1 cellular context compared by ENCODE assay signal in the genomic region with DNA sequence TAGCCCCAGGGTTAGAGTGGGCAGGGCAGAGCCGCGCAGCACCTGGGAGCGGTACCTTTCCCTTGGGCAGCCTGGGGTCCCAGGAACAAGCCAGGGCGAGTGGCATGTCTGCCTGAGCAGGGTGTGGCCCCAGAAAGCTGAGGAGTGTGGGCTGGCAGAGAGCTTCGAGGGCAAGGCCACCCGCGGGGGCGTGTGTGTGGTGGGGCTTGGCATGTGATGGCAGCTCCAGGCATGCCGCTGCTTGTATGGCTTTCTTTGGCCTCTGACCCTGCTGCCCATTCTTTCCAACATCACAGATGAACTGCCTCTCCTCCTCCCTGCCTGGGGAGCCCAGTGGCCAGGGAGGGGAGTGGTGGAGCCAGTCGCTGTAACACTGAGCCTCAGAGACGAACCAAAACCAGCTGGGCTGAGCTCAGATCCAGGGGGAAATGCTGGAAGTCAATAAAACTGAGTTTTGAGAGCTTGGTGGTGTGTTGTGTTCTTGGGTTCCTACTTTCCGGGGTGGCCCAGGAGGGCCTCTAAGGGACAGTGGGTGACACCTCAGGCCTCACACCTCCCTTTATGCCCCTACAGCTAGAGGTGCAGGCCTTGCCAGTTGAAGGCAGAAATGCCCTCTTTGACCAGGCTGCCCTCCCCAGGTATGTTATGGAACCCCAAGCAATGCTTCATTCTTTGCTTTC.
A peak's percentile ranks its signal among the peaks of the same experiment; 100 is the strongest.
TF ChIP-seq lines count a peak whose summit lies in the region.

No MANE protein-coding gene starts in this region.

TF ChIP-seq in HEK293, 187 proteins besides CTCF, POLR2A, EP300 and RAD21:
- TF ChIP-seq ZSCAN30 (tag by site-specific recombination; IDR thresholded peaks at IDR 0.05) (no peak), KLF1 (tag by site-specific recombination; IDR thresholded peaks at IDR 0.05) (peak; percentile 34; the same call in 1 of the 2 replicates), ZBTB20 (tag by site-specific recombination; IDR thresholded peaks at IDR 0.05) (peak; percentile 85), ZFHX2 (tag by site-specific recombination; conservative IDR thresholded peaks at IDR 0.05) (peak; percentile 85), EGR2 (tag by site-specific recombination; IDR thresholded peaks at IDR 0.05; ENCODE audit: low read depth) (peak; percentile 46), ZBTB8A (tag by site-specific recombination; IDR thresholded peaks at IDR 0.05) (no peak)
- TF ChIP-seq, protein P1, sequence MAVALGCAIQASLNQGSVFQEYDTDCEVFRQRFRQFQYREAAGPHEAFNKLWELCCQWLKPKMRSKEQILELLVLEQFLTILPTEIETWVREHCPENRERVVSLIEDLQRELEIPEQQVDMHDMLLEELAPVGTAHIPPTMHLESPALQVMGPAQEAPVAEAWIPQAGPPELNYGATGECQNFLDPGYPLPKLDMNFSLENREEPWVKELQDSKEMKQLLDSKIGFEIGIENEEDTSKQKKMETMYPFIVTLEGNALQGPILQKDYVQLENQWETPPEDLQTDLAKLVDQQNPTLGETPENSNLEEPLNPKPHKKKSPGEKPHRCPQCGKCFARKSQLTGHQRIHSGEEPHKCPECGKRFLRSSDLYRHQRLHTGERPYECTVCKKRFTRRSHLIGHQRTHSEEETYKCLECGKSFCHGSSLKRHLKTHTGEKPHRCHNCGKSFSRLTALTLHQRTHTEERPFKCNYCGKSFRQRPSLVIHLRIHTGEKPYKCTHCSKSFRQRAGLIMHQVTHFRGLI (tag by site-specific recombination; IDR thresholded peaks at IDR 0.05): peak; percentile 54; the same call in 1 of the 2 replicates
TF ChIP-seq in HEK293: peak in this region for 5.
